Comparison of ENCODE assay signal across 20 cellular contexts in genomic region chr1:228381336-228381735, GRCh38. TPM values are rescaled to one million over a fixed set of nuclear protein-coding genes. Genes with fewer than 3 reads are reported as not detected.
A peak's percentile ranks its signal among the peaks of the same experiment; 100 is the strongest.
DNase-seq lines count a peak whose midpoint lies in the region; TF ChIP-seq lines count a peak whose summit lies in the region.
"Had no signal": no experiment of that assay in that cellular context is flagged by ENCODE, and none has a peak within 500 bp of the region (broad histone marks: within the 10 kb centered on the region; RNA-seq: fewer than 3 reads in every experiment).

No MANE protein-coding gene starts in this region.

- H3K27me3 ChIP-seq in MG63, result no peaks in the 10 kb centered on the region
- no peaks in the 10 kb centered on the region for H3K27me3 ChIP-seq in dorsolateral prefrontal cortex

- intact Hi-C loops in dorsolateral prefrontal cortex (cut with DNase I), result no loop called here

- H3K9me3 ChIP-seq in MG63, result no peaks in the 10 kb centered on the region

- no peaks in the 10 kb centered on the region for H3K36me3 ChIP-seq in MG63

- TF ChIP-seq CTCF in dorsolateral prefrontal cortex (IDR thresholded peaks at IDR 0.05 in 54 of 56, conservative IDR thresholded peaks at IDR 0.05 in 2 of 56; ENCODE audit: low read depth in 1 of 56, partially characterized antibody in 56 of 56), result no peak

- DNase-seq in EH (ENCODE audit: low read depth) (peak; percentile 65), MG63 (peak; percentile 51), fibroblast of gingiva (ENCODE audit: low read depth) (peak; percentile 46), skeletal muscle cell (ENCODE audit: low read depth) (peak; percentile 9), dorsolateral prefrontal cortex (no peak), anterior cingulate cortex (lab: John Stamatoyannopoulos, UW) (no peak)
- DNase-seq in stimulated activated CD4-positive, alpha-beta T cell treated with anti-CD3 and anti-CD28 coated beads, Interleukin-4, amount 100 ng/mL, for 1 hour, result no peak
- DNase-seq: CD4-positive, alpha-beta T cell; COR-L47; DMS79 treated with DMSO at 0.1 percent for 48 hours; NCI-H1105 treated with DMSO at 0.1 percent for 48 hours; NCI-H2081 treated with DMSO at 0.1 percent for 48 hours; NCI-H2171 treated with DMSO at 0.1 percent for 48 hours; NCI-H524 treated with DMSO at 0.1 percent for 48 hours; PC-9; RPMI8226; SHP77 had no signal

- no peak overlapping the region for H3K27ac ChIP-seq in dorsolateral prefrontal cortex
- H3K27ac ChIP-seq: PC-9 had no signal

- no peak overlapping the region for H3K4me3 ChIP-seq in MG63
- no peak overlapping the region for H3K4me3 ChIP-seq in skeletal muscle cell (ENCODE audit: low read depth, low read length)
- no peak overlapping the region for H3K4me3 ChIP-seq in dorsolateral prefrontal cortex
- H3K4me3 ChIP-seq: GM12878, K562, PC-9 had no signal

RNA-seq across cellular contexts. Expression of gene TRIM11, which starts 25.3 kb away (rescaled TPM):
- 36.5 and 44.3 TPM in 2 replicates for total RNA-seq in MG63 (2014; rRNA removed; shearing (Covaris generic); ENCODE audit: low replicate concordance)
- 10 to 100 TPM; 15.7 to 36.4 (median 25.3) TPM for total RNA-seq in dorsolateral prefrontal cortex

RNA-seq across cellular contexts. Expression of gene TRIM17, which starts 35.3 kb away (rescaled TPM):
- total RNA-seq in MG63 (2014; rRNA removed; shearing (Covaris generic); ENCODE audit: low replicate concordance), result not detected in 2 replicates
- 10 to 100 TPM in 116 of 120 experiments, 1 to 10 TPM in 4; 8.5 to 40.4 (median 21.4) TPM for total RNA-seq in dorsolateral prefrontal cortex
- total RNA-seq: GM12878, K562, LHCN-M2 had no signal

Comparison
In these comparisons a context has a peak if more than half of its experiments do, and no peak if none do; other contexts are left out.
1. DNase-seq: peak in EH (single experiment), MG63 (single experiment), fibroblast of gingiva (single experiment) and skeletal muscle cell (single experiment); none in stimulated activated CD4-positive, alpha-beta T cell treated with anti-CD3 and anti-CD28 coated beads, Interleukin-4, amount 100 ng/mL, for 1 hour (single experiment), dorsolateral prefrontal cortex (0 of 10) and anterior cingulate cortex (0 of 58).